Comparison of ENCODE assay signal across 8 cellular contexts in the genomic region with DNA sequence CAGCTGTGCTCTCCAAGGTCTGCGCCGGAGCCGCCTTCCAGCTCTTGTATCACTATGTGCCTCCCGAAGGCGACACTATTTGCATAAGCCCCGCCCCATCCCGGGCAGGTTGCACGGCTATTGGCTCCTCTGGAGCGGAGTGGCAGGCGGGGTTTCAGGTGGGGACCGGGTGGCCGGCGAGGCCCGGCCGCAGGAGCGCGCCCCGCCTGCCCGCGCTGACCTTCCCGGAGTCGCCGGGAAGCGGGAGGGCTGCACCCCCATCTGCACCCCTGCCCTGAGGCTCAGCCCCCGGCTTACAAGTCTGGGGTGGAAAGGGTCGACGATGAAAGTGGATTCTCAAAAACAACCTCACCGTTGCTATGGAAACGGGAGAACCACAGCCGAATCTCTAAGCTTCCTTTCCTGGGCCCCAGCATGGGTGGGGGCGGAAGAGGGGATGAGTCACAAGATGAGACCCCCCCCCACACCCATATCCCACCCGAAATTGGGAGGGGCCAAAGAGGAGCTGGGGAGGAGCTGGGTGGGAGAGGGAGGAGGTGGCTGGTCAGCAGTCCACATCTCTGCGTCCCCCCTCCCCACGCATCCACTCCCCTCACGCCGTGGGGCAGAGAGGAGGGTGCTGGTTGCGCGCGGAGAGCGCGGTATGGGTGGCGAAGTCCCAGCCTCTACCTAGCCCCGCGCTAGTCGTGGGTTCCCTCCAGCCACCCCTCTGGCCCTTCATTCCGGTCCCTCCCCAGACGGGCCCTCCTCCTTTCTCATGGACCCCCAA. TPM values are rescaled to one million over a fixed set of nuclear protein-coding genes. Genes with fewer than 3 reads are reported as not detected.
DNase-seq lines count a peak whose midpoint lies in the region; ATAC-seq, FAIRE-seq and TF ChIP-seq lines count a peak whose summit lies in the region.

A gene (minus strand): TSS at position 51 of the 769 bp plus-strand sequence. CDS start 6,830 bp downstream, outside the sequence.

- peaks cover 100% of the 10 kb centered on the region for H3K27me3 ChIP-seq in NT2/D1 (ENCODE audit: insufficient read depth, insufficient read length)

- ATAC-seq in GM19438 (IDR thresholded peaks at IDR 0.05; ENCODE audit: low read depth, unreplicated experiment), result peak; percentile 94

- no peak for TF ChIP-seq POLR2A in erythroblast (IDR thresholded peaks at IDR 0.05; ENCODE audit: low read length)

- no peaks in the 10 kb centered on the region for H3K36me3 ChIP-seq in NT2/D1 (ENCODE audit: insufficient read depth, insufficient read length, low read length)

- H3K4me3 ChIP-seq in NT2/D1 (ENCODE audit: insufficient read length, low read depth), result peak within 1 kb of the TSS; percentile 13

- H3K4me1 ChIP-seq in NT2/D1 (ENCODE audit: insufficient read depth, insufficient read length), result peaks cover 11% of the 10 kb centered on the region

- DNase-seq in AG20443 (ENCODE audit: low spot score) (peak; percentile 87), HTR-8/SVneo (ENCODE audit: insufficient read length, low spot score) (peak; percentile 89), NT2/D1 (ENCODE audit: low read depth, low spot score) (peak; percentile 89), activated T-cell treated with anti-CD3 and anti-CD28 coated beads for 48 hours (ENCODE audit: low read depth) (peak; percentile 84), erythroblast (lab: John Stamatoyannopoulos, UW) (peak; percentile 80 to 81), mucosa of gallbladder (ENCODE audit: low spot score) (peak; percentile 86)
- DNase-seq in stimulated activated CD8-positive, alpha-beta memory T cell treated with anti-CD3 and anti-CD28 coated beads, Interleukin-4, amount 100 ng/mL, for 1 hour (ENCODE audit: low read depth in 2 of 2, low spot score in 1 of 2), result peak; percentile 61 to 86

- H3K9ac ChIP-seq in NT2/D1 (ENCODE audit: insufficient read length, low read depth), result no peak within 1 kb of the TSS

- FAIRE-seq in HTR-8/SVneo (lab: Jason Lieb, UNC), result peak; percentile 89

- H3K9me3 ChIP-seq in NT2/D1 (ENCODE audit: insufficient read depth, low read length), result no peaks in the 10 kb centered on the region

RNA-seq across cellular contexts. Expression of the gene that starts here (rescaled TPM):
- total RNA-seq in mucosa of gallbladder, result 0.20 TPM

Comparison
In these comparisons a context has a peak if more than half of its experiments do, and no peak if none do; other contexts are left out.
1. Peak in every context shown above with its lines: DNase-seq, ATAC-seq and H3K4me3 ChIP-seq.
2. Peak in DNase-seq in mucosa of gallbladder; RNA of the gene not detected or under 1 TPM.